Comparison of ENCODE assay signal across 8 cellular contexts in genomic region chr10:114822771-114823463, GRCh38. TPM values are rescaled to one million over a fixed set of nuclear protein-coding genes. Genes with fewer than 3 reads are reported as not detected.
A peak's percentile ranks its signal among the peaks of the same experiment; 100 is the strongest.
DNase-seq lines count a peak whose midpoint lies in the region; ATAC-seq and TF ChIP-seq lines count a peak whose summit lies in the region.

No MANE protein-coding gene starts in this region.

- H3K27ac ChIP-seq in Panc1 (ENCODE audit: low read length) (peak overlapping the region; percentile 94), endodermal cell (ENCODE audit: low read depth, low read length) (peak overlapping the region; percentile 79)

- H3K9ac ChIP-seq in endodermal cell (ENCODE audit: extremely low read depth, low read length, poor library complexity, severe bottlenecking) = peak overlapping the region; percentile 52

- intact Hi-C loops in Panc1 (cut with micrococcal nuclease; ENCODE audit: unreplicated experiment) = no loop called here

- in situ Hi-C loops in Panc1 (cut with HindIII; ENCODE audit: low pct_unique_long_range_greater_than_20kb, low sequenced_read_pairs) = no loop called here

- no peaks in the 10 kb centered on the region for H3K9me3 ChIP-seq in Panc1 (ENCODE audit: control insufficient read depth, insufficient read depth, low read depth, low read length)
- no peaks in the 10 kb centered on the region for H3K9me3 ChIP-seq in endodermal cell (ENCODE audit: control insufficient read depth, low read length)
- no peaks in the 10 kb centered on the region for H3K9me3 ChIP-seq in mononuclear cell (ENCODE audit: low read depth, low read length)

- DNase-seq in AG09319 (ENCODE audit: extremely low read depth, low read depth) (peak; percentile 54), Panc1 (ENCODE audit: low read depth, low spot score) (no peak), endodermal cell (no peak), NCI-H2081 (lab: John Stamatoyannopoulos, UW) (no peak), NCI-H2196 (lab: John Stamatoyannopoulos, UW; ENCODE audit: unreplicated experiment) (no peak)

- H3K27ac Mint-ChIP-seq in endodermal cell = peak overlapping the region; percentile 95

- no peaks in the 10 kb centered on the region for H3K9me3 Mint-ChIP-seq in endodermal cell

- POLR2A ChIA-PET in Panc1 (lab: Charles Lee) = no interaction called here

- BruUV-seq in Panc1 (replicated peaks; lab: Mats Ljungman, UMichigan) = TSS peak; percentile 61

- H3K4me1 Mint-ChIP-seq in endodermal cell = peaks cover 3% of the 10 kb centered on the region

- H3K4me3 Mint-ChIP-seq in endodermal cell = peak overlapping the region; percentile 93

- no peak for TF ChIP-seq CTCF in AG09319 (IDR thresholded peaks at IDR 0.05; ENCODE audit: low read depth, low read length)
- no peak for TF ChIP-seq CTCF in Panc1 (IDR thresholded peaks at IDR 0.05)
- TF ChIP-seq CTCF in endodermal cell (conservative IDR thresholded peaks at IDR 0.05) = no peak

- H3K27me3 ChIP-seq in Panc1 (ENCODE audit: control insufficient read depth, insufficient read depth, low read length) (no peaks in the 10 kb centered on the region), endodermal cell (ENCODE audit: control insufficient read depth, insufficient read depth, low read length, poor library complexity, severe bottlenecking) (no peaks in the 10 kb centered on the region), mononuclear cell (ENCODE audit: insufficient read depth, low read length) (no peaks in the 10 kb centered on the region)

- ATAC-seq in GM18909 (IDR thresholded peaks at IDR 0.05; ENCODE audit: poor library complexity, unreplicated experiment) = peak; percentile 3
- ATAC-seq in Panc1 = no peak
- ATAC-seq in HG03354 (IDR thresholded peaks at IDR 0.05; ENCODE audit: poor library complexity, severe bottlenecking, unreplicated experiment) = no peak

- peaks cover 2% of the 10 kb centered on the region for H3K27me3 Mint-ChIP-seq in endodermal cell (ENCODE audit: insufficient read depth)

- CTCF ChIA-PET in Panc1 (lab: Charles Lee) = interaction anchor here (0.5 to 1.5 kb wide), 3 partner anchors 41 to 186 kb away, joined by 3 to 18 read pairs (median 4); no protein-coding TSS in a partner anchor

- H3K4me3 ChIP-seq in Panc1 (ENCODE audit: low read depth in 2 of 2, low read length in 2 of 2) (peak overlapping the region; percentile 79 to 80), endodermal cell (ENCODE audit: low read length) (peak overlapping the region; percentile 85), mononuclear cell (ENCODE audit: low read length) (peak overlapping the region; percentile 83)

- WGBS in endodermal cell (ENCODE audit: insufficient coverage in 1 of 2, insufficient read length in 1 of 2), 2 experiments = 10 to 37% methylated on average over 2 to 5 of the region's 5 CpGs

- H3K36me3 Mint-ChIP-seq in endodermal cell (ENCODE audit: low read depth) = peaks cover 5% of the 10 kb centered on the region

- H3K4me1 ChIP-seq in Panc1 (ENCODE audit: control insufficient read depth, insufficient read depth, low read length) (peaks cover 42% of the 10 kb centered on the region), endodermal cell (ENCODE audit: control insufficient read depth, insufficient read depth, low read length) (no peaks in the 10 kb centered on the region), mononuclear cell (ENCODE audit: insufficient read depth, low read length) (peaks cover 29% of the 10 kb centered on the region)

- H3K36me3 ChIP-seq in Panc1 (ENCODE audit: control insufficient read depth, insufficient read depth, low read length) = peaks cover 3% of the 10 kb centered on the region; the same call in 1 of the 2 replicates
- no peaks in the 10 kb centered on the region for H3K36me3 ChIP-seq in endodermal cell (ENCODE audit: control insufficient read depth, insufficient read depth, low read length)

RNA-seq across cellular contexts. Expression of gene FHIP2A, which starts 1.3 kb away (rescaled TPM):
- total RNA-seq in Panc1 (2021; ENCODE audit: unreplicated experiment) (32.6 TPM), endodermal cell (10 to 100 TPM; 24.4 to 28.8 TPM), mononuclear cell (47.1 TPM)
- 13.2 TPM for polyA plus RNA-seq in Panc1 (2012; ENCODE audit: insufficient read length)
- polyA plus RNA-seq in endodermal cell (2013, experiment 1 of 2) = 14.6 TPM
- 14.4 TPM for polyA plus RNA-seq in endodermal cell (2013, experiment 2 of 2)
